Comparison of ENCODE assay signal across 14 cellular contexts in genomic region chr16:86725401-86725800, GRCh38.
DNase-seq lines count a peak whose midpoint lies in the region; ATAC-seq and TF ChIP-seq lines count a peak whose summit lies in the region.
"Had no signal": no experiment of that assay in that cellular context is flagged by ENCODE, and none has a peak within 500 bp of the region (broad histone marks: within the 10 kb centered on the region; RNA-seq: fewer than 3 reads in every experiment).

No MANE protein-coding gene starts in this region.

- H3K27me3 Mint-ChIP-seq in activated CD8-positive, alpha-beta memory T cell treated with anti-CD3 and anti-CD28 coated beads, Interleukin-2, amount 10 ng/mL, durations not matched to agents 7 days and 5 days: peaks cover 11% of the 10 kb centered on the region

- H3K4me3 ChIP-seq in AG10803 (ENCODE audit: low read length): no peak overlapping the region
- H3K4me3 ChIP-seq in HFF-Myc (replicated peaks; ENCODE audit: low read depth, low read length): no peak overlapping the region
- H3K4me3 ChIP-seq in fibroblast of mammary gland (ENCODE audit: control insufficient read depth, low read depth, low read length): no peak overlapping the region
- H3K4me3 ChIP-seq: BLaER1 treated with 17β-estradiol and CSF1 and Interleukin-3, amounts not matched to agents 10 nM and 100 nM; HAP-1 had no signal

- TF ChIP-seq CTCF in AG10803 (conservative IDR thresholded peaks at IDR 0.05; ENCODE audit: low read length): no peak
- TF ChIP-seq CTCF in HFF-Myc (IDR thresholded peaks at IDR 0.05; ENCODE audit: low read depth, low read length, missing control alignments): no peak
- no peak for TF ChIP-seq CTCF in fibroblast of mammary gland (conservative IDR thresholded peaks at IDR 0.05; ENCODE audit: control insufficient read depth, insufficient read depth, low read depth, low read length)

- DNase-seq in AG10803 (ENCODE audit: low read depth) (peak; percentile 55), HFF-Myc (ENCODE audit: extremely low read depth, low read depth) (peak; percentile 40), fibroblast of mammary gland (ENCODE audit: low read depth) (peak; percentile 83), DMS79 treated with DMSO at 0.1 percent for 48 hours (lab: John Stamatoyannopoulos, UW) (no peak), HuH-7 (ENCODE audit: low spot score) (no peak)
- no peak for DNase-seq in effector CD8-positive, alpha-beta T cell (lab: John Stamatoyannopoulos, UW)
- no peak for DNase-seq in activated CD8-positive, alpha-beta memory T cell treated with anti-CD3 and anti-CD28 coated beads, Interleukin-2, amount 10 ng/mL, durations not matched to agents 7 days and 5 days
- DNase-seq: CD4-positive, CD25-positive, alpha-beta regulatory T cell; DMS 273 treated with DMSO at 0.1 percent for 48 hours; HFFc6; KG1 had no signal

- CTCF ChIA-PET in activated CD8-positive, alpha-beta memory T cell treated with anti-CD3 and anti-CD28 coated beads, Interleukin-2, amount 10 ng/mL, durations not matched to agents 7 days and 5 days (lab: Charles Lee): no interaction called here

- H3K27ac Mint-ChIP-seq in activated CD8-positive, alpha-beta memory T cell treated with anti-CD3 and anti-CD28 coated beads, Interleukin-2, amount 10 ng/mL, durations not matched to agents 7 days and 5 days: no peak overlapping the region
- H3K27ac Mint-ChIP-seq: CD4-positive, CD25-positive, alpha-beta regulatory T cell; HFFc6; IgD-negative memory B cell had no signal

- no peaks in the 10 kb centered on the region for H3K4me1 Mint-ChIP-seq in activated CD8-positive, alpha-beta memory T cell treated with anti-CD3 and anti-CD28 coated beads, Interleukin-2, amount 10 ng/mL, durations not matched to agents 7 days and 5 days
- H3K4me1 Mint-ChIP-seq: CD4-positive, CD25-positive, alpha-beta regulatory T cell; IgD-negative memory B cell had no signal

- no peaks in the 10 kb centered on the region for H3K36me3 Mint-ChIP-seq in activated CD8-positive, alpha-beta memory T cell treated with anti-CD3 and anti-CD28 coated beads, Interleukin-2, amount 10 ng/mL, durations not matched to agents 7 days and 5 days
- H3K36me3 Mint-ChIP-seq: CD4-positive, CD25-positive, alpha-beta regulatory T cell; IgD-negative memory B cell had no signal

- no peak for ATAC-seq in activated CD8-positive, alpha-beta memory T cell treated with anti-CD3 and anti-CD28 coated beads, Interleukin-2, amount 10 ng/mL, durations not matched to agents 7 days and 5 days

- no peak overlapping the region for H3K4me3 Mint-ChIP-seq in activated CD8-positive, alpha-beta memory T cell treated with anti-CD3 and anti-CD28 coated beads, Interleukin-2, amount 10 ng/mL, durations not matched to agents 7 days and 5 days
- H3K4me3 Mint-ChIP-seq: CD4-positive, CD25-positive, alpha-beta regulatory T cell; HFFc6; IgD-negative memory B cell had no signal

- H3K9me3 Mint-ChIP-seq in activated CD8-positive, alpha-beta memory T cell treated with anti-CD3 and anti-CD28 coated beads, Interleukin-2, amount 10 ng/mL, durations not matched to agents 7 days and 5 days (ENCODE audit: low read depth): no peaks in the 10 kb centered on the region
- H3K9me3 Mint-ChIP-seq: HFFc6, IgD-negative memory B cell had no signal

Comparison
In these comparisons a context has a peak if more than half of its experiments do, and no peak if none do; other contexts are left out.
1. DNase-seq: peak in AG10803 (single experiment), HFF-Myc (single experiment) and fibroblast of mammary gland (single experiment); none in effector CD8-positive, alpha-beta T cell (single experiment), DMS79 treated with DMSO at 0.1 percent for 48 hours (single experiment), activated CD8-positive, alpha-beta memory T cell treated with anti-CD3 and anti-CD28 coated beads, Interleukin-2, amount 10 ng/mL, durations not matched to agents 7 days and 5 days (single experiment) and HuH-7 (single experiment).